In genomic region chr14:54724123-54724522, GRCh38 we compare ENCODE assay signal across 2 cellular contexts.
A peak's percentile ranks its signal among the peaks of the same experiment; 100 is the strongest.
TF ChIP-seq lines count a peak whose summit lies in the region.

No MANE protein-coding gene starts in this region.

TF ChIP-seq in IMR-90, 13 proteins besides CTCF, POLR2A, EP300 and RAD21:
- TF ChIP-seq MAFK (IDR thresholded peaks at IDR 0.05; ENCODE audit: low read depth, low read length) (no peak), FOS (IDR thresholded peaks at IDR 0.05; ENCODE audit: low read depth, low read length) (no peak)

TF ChIP-seq in liver, 16 proteins besides CTCF, POLR2A, EP300 and RAD21:
- TF ChIP-seq HNF4A (conservative IDR thresholded peaks at IDR 0.05) (peak; percentile 61 to 80), REST (IDR thresholded peaks at IDR 0.05) (no peak)
TF ChIP-seq in liver: peak in this region for 1.
